27 cellular contexts compared by ENCODE assay signal in genomic region chr1:10117865-10118264, GRCh38.
DNase-seq lines count a peak whose midpoint lies in the region; ATAC-seq and TF ChIP-seq lines count a peak whose summit lies in the region.
"Had no signal": no experiment of that assay in that cellular context is flagged by ENCODE, and none has a peak within 500 bp of the region (broad histone marks: within the 10 kb centered on the region; RNA-seq: fewer than 3 reads in every experiment).

No MANE protein-coding gene starts in this region.

- H3K9me3 ChIP-seq in ascending aorta: no peaks in the 10 kb centered on the region
- no peaks in the 10 kb centered on the region for H3K9me3 ChIP-seq in gastroesophageal sphincter
- no peaks in the 10 kb centered on the region for H3K9me3 ChIP-seq in stomach
- H3K9me3 ChIP-seq: SJSA1 had no signal

- no peaks in the 10 kb centered on the region for H3K9me3 Mint-ChIP-seq in activated naive CD4-positive, alpha-beta T cell treated with anti-CD3 and anti-CD28 coated beads, Interleukin-2, amount 10 ng/mL, durations not matched to agents 7 days and 5 days
- H3K9me3 Mint-ChIP-seq: activated CD4-positive, alpha-beta T cell treated with anti-CD3 and anti-CD28 coated beads, Interleukin-2, amount 10 ng/mL, durations not matched to agents 7 days and 5 days; CD4-positive, alpha-beta T cell; effector memory CD8-positive, alpha-beta T cell; immature natural killer cell; memory B cell; WTC11 had no signal

- no peak overlapping the region for H3K27ac Mint-ChIP-seq in activated naive CD4-positive, alpha-beta T cell treated with anti-CD3 and anti-CD28 coated beads, Interleukin-2, amount 10 ng/mL, durations not matched to agents 7 days and 5 days
- H3K27ac Mint-ChIP-seq: activated CD4-positive, alpha-beta T cell treated with anti-CD3 and anti-CD28 coated beads, Interleukin-2, amount 10 ng/mL, durations not matched to agents 7 days and 5 days; CD4-positive, alpha-beta T cell; effector memory CD8-positive, alpha-beta T cell; immature natural killer cell; memory B cell; WTC11 had no signal

- H3K27me3 ChIP-seq in ascending aorta (no peaks in the 10 kb centered on the region), gastroesophageal sphincter (no peaks in the 10 kb centered on the region), stomach (no peaks in the 10 kb centered on the region)
- H3K27me3 ChIP-seq: SJSA1 had no signal

- H3K36me3 ChIP-seq in ascending aorta (peaks cover 13 to 38% of the 10 kb centered on the region in 2 donors), gastroesophageal sphincter (peaks cover 0 to 82% of the 10 kb centered on the region in 2 donors), stomach (peaks cover 27 to 93% (median 91%) of the 10 kb centered on the region in 4 donors)

- H3K36me3 Mint-ChIP-seq in activated naive CD4-positive, alpha-beta T cell treated with anti-CD3 and anti-CD28 coated beads, Interleukin-2, amount 10 ng/mL, durations not matched to agents 7 days and 5 days: peaks cover 18% of the 10 kb centered on the region

- peaks cover 7 to 27% of the 10 kb centered on the region in 2 donors for H3K4me1 ChIP-seq in ascending aorta
- peaks cover 0 to 45% (median 4%) of the 10 kb centered on the region in 3 donors for H3K4me1 ChIP-seq in gastroesophageal sphincter
- peaks cover 0 to 4% (median 0%) of the 10 kb centered on the region in 4 donors for H3K4me1 ChIP-seq in stomach

- ATAC-seq in gastroesophageal sphincter: peak; percentile 36
- ATAC-seq in HG02840 (IDR thresholded peaks at IDR 0.05; ENCODE audit: low FRiP score, unreplicated experiment): no peak
- ATAC-seq: effector memory CD8-positive, alpha-beta T cell; left lobe of liver; WTC11 had no signal

- WGBS in gastroesophageal sphincter (ENCODE audit: low coverage in 1 of 2), 2 donors: 30 to 38% methylated on average over 9 of the region's 9 CpGs
- WGBS in stomach, 5 donors: 70 to 87% (median 80%) methylated on average over 9 of the region's 9 CpGs

- no peak for TF ChIP-seq EP300 in gastroesophageal sphincter (IDR thresholded peaks at IDR 0.05)
- no peak for TF ChIP-seq EP300 in stomach (IDR thresholded peaks at IDR 0.05)

- H3K27ac ChIP-seq in C4-2B: peak overlapping the region; percentile 32
- H3K27ac ChIP-seq in ascending aorta: peak overlapping the region; percentile 62 to 82
- H3K27ac ChIP-seq in gastroesophageal sphincter: peak overlapping the region; percentile 55 to 83 (median 81)
- peak overlapping the region in 4 of 5 donors; percentile 22 to 68 (median 44) for H3K27ac ChIP-seq in stomach
- H3K27ac ChIP-seq: coronary artery, SJSA1 had no signal

- H3K4me1 Mint-ChIP-seq in activated naive CD4-positive, alpha-beta T cell treated with anti-CD3 and anti-CD28 coated beads, Interleukin-2, amount 10 ng/mL, durations not matched to agents 7 days and 5 days: no peaks in the 10 kb centered on the region
- H3K4me1 Mint-ChIP-seq: activated CD4-positive, alpha-beta T cell treated with anti-CD3 and anti-CD28 coated beads, Interleukin-2, amount 10 ng/mL, durations not matched to agents 7 days and 5 days; memory B cell had no signal

- CTCF ChIA-PET in activated naive CD4-positive, alpha-beta T cell treated with anti-CD3 and anti-CD28 coated beads, Interleukin-2, amount 10 ng/mL, durations not matched to agents 7 days and 5 days (lab: Charles Lee): no interaction called here

- TF ChIP-seq POLR2A in gastroesophageal sphincter (IDR thresholded peaks at IDR 0.05) (no peak), stomach (IDR thresholded peaks at IDR 0.05) (no peak)

- intact Hi-C loops in ascending aorta (cut with DNase I): no loop called here
- intact Hi-C loops in stomach (cut with DNase I; ENCODE audit: low total_unique reads): no loop called here

- H3K4me3 ChIP-seq in ascending aorta: no peak overlapping the region
- H3K4me3 ChIP-seq in gastroesophageal sphincter: peak overlapping the region in 1 of 2 donors; percentile 10
- no peak overlapping the region for H3K4me3 ChIP-seq in stomach
- H3K4me3 ChIP-seq: coronary artery, SJSA1 had no signal

- no peak for DNase-seq in ascending aorta (ENCODE audit: low spot score in 2 of 2)
- DNase-seq in stomach: no peak
- DNase-seq in NCI-H1694 treated with DMSO at 0.1 percent for 48 hours (lab: John Stamatoyannopoulos, UW): no peak
- DNase-seq in activated naive CD4-positive, alpha-beta T cell treated with anti-CD3 and anti-CD28 coated beads, Interleukin-2, amount 10 ng/mL, durations not matched to agents 7 days and 5 days: no peak
- DNase-seq in NCI-H446 treated with DMSO at 0.1 percent for 48 hours (lab: John Stamatoyannopoulos, UW): no peak
- DNase-seq: 8988T; activated CD4-positive, alpha-beta T cell treated with anti-CD3 and anti-CD28 coated beads, Interleukin-2, amount 10 ng/mL, durations not matched to agents 7 days and 5 days; activated T-cell treated with anti-CD3 and anti-CD28 coated beads, Interleukin-2, amount 50 U/mL, for 48 hours; CD4-positive, alpha-beta T cell; effector memory CD8-positive, alpha-beta T cell; GOT3; hypothalamus; immature natural killer cell; NCI-H1105 treated with DMSO at 0.1 percent for 48 hours; NCI-H2081; NCI-H2227 treated with DMSO at 0.1 percent for 48 hours; NCI-H748 treated with DMSO at 0.1 percent for 48 hours; small intestine had no signal

- TF ChIP-seq CTCF in C4-2B (conservative IDR thresholded peaks at IDR 0.05) (no peak), ascending aorta (IDR thresholded peaks at IDR 0.05) (no peak), gastroesophageal sphincter (IDR thresholded peaks at IDR 0.05) (no peak), stomach (IDR thresholded peaks at IDR 0.05) (no peak)

- no peak overlapping the region for H3K4me3 Mint-ChIP-seq in activated naive CD4-positive, alpha-beta T cell treated with anti-CD3 and anti-CD28 coated beads, Interleukin-2, amount 10 ng/mL, durations not matched to agents 7 days and 5 days
- H3K4me3 Mint-ChIP-seq: activated CD4-positive, alpha-beta T cell treated with anti-CD3 and anti-CD28 coated beads, Interleukin-2, amount 10 ng/mL, durations not matched to agents 7 days and 5 days; CD4-positive, alpha-beta T cell; effector memory CD8-positive, alpha-beta T cell; immature natural killer cell; memory B cell; WTC11 had no signal

- no peaks in the 10 kb centered on the region for H3K27me3 Mint-ChIP-seq in activated naive CD4-positive, alpha-beta T cell treated with anti-CD3 and anti-CD28 coated beads, Interleukin-2, amount 10 ng/mL, durations not matched to agents 7 days and 5 days
- H3K27me3 Mint-ChIP-seq: activated CD4-positive, alpha-beta T cell treated with anti-CD3 and anti-CD28 coated beads, Interleukin-2, amount 10 ng/mL, durations not matched to agents 7 days and 5 days; CD4-positive, alpha-beta T cell; effector memory CD8-positive, alpha-beta T cell; memory B cell; progenitor cell of endocrine pancreas had no signal
